Comparison of ENCODE assay signal across 23 cellular contexts in the genomic region with DNA sequence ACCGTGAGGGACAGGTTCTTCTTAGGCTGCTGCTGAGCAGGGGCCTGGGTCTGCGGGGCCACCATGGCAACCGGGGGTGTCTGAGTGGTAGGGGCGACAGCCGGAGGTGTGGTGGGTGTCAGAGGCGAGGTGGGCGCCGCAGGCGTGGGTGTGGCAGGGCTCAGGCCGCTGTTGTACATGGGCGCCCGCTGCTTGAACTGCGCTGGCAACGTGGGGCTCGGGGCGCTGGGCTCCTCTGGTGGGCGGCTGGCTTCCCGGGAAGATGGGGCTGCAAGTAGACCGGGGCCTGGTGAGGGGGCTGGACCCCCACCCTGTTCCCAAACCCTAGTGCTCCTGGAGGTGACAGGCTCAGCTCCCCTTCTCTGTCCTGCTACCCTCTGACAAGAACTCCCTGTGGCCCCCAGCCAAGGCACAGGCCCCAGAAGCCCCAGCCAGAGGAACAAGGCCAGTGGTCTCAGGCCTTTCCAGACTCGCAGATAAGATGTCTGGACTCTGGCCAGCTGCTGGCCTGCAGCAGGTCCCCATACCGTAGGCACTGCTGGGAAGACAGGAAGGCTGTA. TPM values are rescaled to one million over a fixed set of nuclear protein-coding genes. Genes with fewer than 3 reads are reported as not detected.
DNase-seq lines count a peak whose midpoint lies in the region; ATAC-seq, FAIRE-seq and TF ChIP-seq lines count a peak whose summit lies in the region.
"Had no signal": no experiment of that assay in that cellular context is flagged by ENCODE, and none has a peak within 500 bp of the region (broad histone marks: within the 10 kb centered on the region; RNA-seq: fewer than 3 reads in every experiment).

No MANE protein-coding gene starts in this region.

- no peak for DNase-seq in stimulated activated naive CD8-positive, alpha-beta T cell treated with anti-CD3 and anti-CD28 coated beads, Interleukin-15, amount 100 ng/mL, for 72 hours
- no peak for DNase-seq in stimulated activated naive CD8-positive, alpha-beta T cell treated with anti-CD3 and anti-CD28 coated beads, Interleukin-15, Interleukin-2, amounts not matched to agents 100 U/mL and 50 U/mL, for 24 hours
- DNase-seq in endothelial cell of umbilical vein (ENCODE audit: low read depth, low spot score) (no peak), mesenteric fat pad (ENCODE audit: low spot score) (peak; percentile 85), NCI-H1694 (lab: John Stamatoyannopoulos, UW) (no peak), glomerular visceral epithelial cell (ENCODE audit: extremely low spot score) (no peak), NCI-H748 treated with DMSO at 0.1 percent for 48 hours (lab: John Stamatoyannopoulos, UW) (no peak), hippocampal formation (lab: John Stamatoyannopoulos, UW) (no peak)
- DNase-seq: activated CD4-positive, alpha-beta T cell treated with anti-CD3 and anti-CD28 coated beads for 1 hour; activated naive CD4-positive, alpha-beta T cell treated with Interleukin-2 at 50 U/mL for 16 hours; aorta; endodermal cell; IMR-90; mesendoderm; NCI-H2227 treated with DMSO at 0.1 percent for 48 hours; NK-92 treated with Interleukin-12 subunit alpha and Interleukin-12 subunit beta, amount 100 ng/mL, for 24 hours; stimulated activated CD4-positive, alpha-beta T cell treated with anti-CD3 and anti-CD28 coated beads, Interleukin-4, amount 100 ng/mL, for 24 hours had no signal

- no peak overlapping the region for H3K27ac ChIP-seq in endothelial cell of umbilical vein (ENCODE audit: insufficient read depth, low read depth, low read length)
- H3K27ac ChIP-seq: hepatocyte, HL-60 had no signal

- no peaks in the 10 kb centered on the region for H3K4me1 Mint-ChIP-seq in stimulated activated naive CD8-positive, alpha-beta T cell treated with anti-CD3 and anti-CD28 coated beads, Interleukin-15, amount 100 ng/mL, for 72 hours
- H3K4me1 Mint-ChIP-seq: endodermal cell had no signal

- no TSS peak for BruUV-seq in endothelial cell of umbilical vein (replicated peaks; lab: Mats Ljungman, UMichigan)

- H4K20me1 ChIP-seq in endothelial cell of umbilical vein (replicated peaks; ENCODE audit: control insufficient read depth, extremely low read depth, insufficient read depth, low read length): no peaks in the 10 kb centered on the region

- peak overlapping the region in 1 of 2 donors; percentile 50 for H3K27ac Mint-ChIP-seq in stimulated activated naive CD8-positive, alpha-beta T cell treated with anti-CD3 and anti-CD28 coated beads, Interleukin-15, amount 100 ng/mL, for 72 hours
- H3K27ac Mint-ChIP-seq: nephron had no signal

- no peaks in the 10 kb centered on the region for H3K9me3 Mint-ChIP-seq in stimulated activated naive CD8-positive, alpha-beta T cell treated with anti-CD3 and anti-CD28 coated beads, Interleukin-15, amount 100 ng/mL, for 72 hours
- H3K9me3 Mint-ChIP-seq: endodermal cell, nephron had no signal

- H3K4me3 ChIP-seq in endothelial cell of umbilical vein (replicated peaks in 1 of 3; ENCODE audit: insufficient read depth in 1 of 3, low read depth in 1 of 3, low read length in 3 of 3): no peak overlapping the region
- H3K4me3 ChIP-seq: hepatocyte, smooth muscle cell had no signal

- no peaks in the 10 kb centered on the region for H3K27me3 Mint-ChIP-seq in stimulated activated naive CD8-positive, alpha-beta T cell treated with anti-CD3 and anti-CD28 coated beads, Interleukin-15, amount 100 ng/mL, for 72 hours

- no peak for TF ChIP-seq CTCF in endothelial cell of umbilical vein (IDR thresholded peaks at IDR 0.05; ENCODE audit: extremely low read depth in 1 of 2, insufficient read depth in 1 of 2, low read depth in 1 of 2, low read length in 2 of 2)

- no peak for TF ChIP-seq POLR2A in endothelial cell of umbilical vein (IDR thresholded peaks at IDR 0.05; ENCODE audit: low read depth, low read length)

- no peak for FAIRE-seq in endothelial cell of umbilical vein (lab: Jason Lieb, UNC)
- FAIRE-seq: keratinocyte, RCC 7860 had no signal

- H3K9ac ChIP-seq in endothelial cell of umbilical vein (replicated peaks; ENCODE audit: extremely low read depth, insufficient read depth, low read length): no peak overlapping the region

- CTCF ChIA-PET in endothelial cell of umbilical vein (lab: Charles Lee): no interaction called here

- no peaks in the 10 kb centered on the region for H3K4me1 ChIP-seq in endothelial cell of umbilical vein (ENCODE audit: control insufficient read depth, extremely low read depth, insufficient read depth, low read length)

- H3K36me3 ChIP-seq in endothelial cell of umbilical vein (ENCODE audit: control insufficient read depth in 2 of 2, extremely low read depth in 1 of 2, insufficient read depth in 2 of 2, low read length in 2 of 2): peaks cover 16 to 54% of the 10 kb centered on the region in 2 experiments

- no peaks in the 10 kb centered on the region for H3K27me3 ChIP-seq in endothelial cell of umbilical vein (ENCODE audit: control insufficient read depth in 2 of 2, insufficient read depth in 2 of 2, low read length in 2 of 2)
- H3K27me3 ChIP-seq: hepatocyte had no signal

- intact Hi-C loops in endothelial cell of umbilical vein (cut with micrococcal nuclease): no loop called here

- H3K9me1 ChIP-seq in endothelial cell of umbilical vein (replicated peaks; ENCODE audit: control insufficient read depth, extremely low read depth, insufficient read depth, low read length): no peaks in the 10 kb centered on the region

- no peak overlapping the region for H3K4me2 ChIP-seq in endothelial cell of umbilical vein (ENCODE audit: insufficient read depth, low read length)
- H3K4me2 ChIP-seq: hepatocyte, smooth muscle cell had no signal

- H2AFZ ChIP-seq in endothelial cell of umbilical vein (ENCODE audit: low read depth, low read length): no peak overlapping the region
- H2AFZ ChIP-seq: hepatocyte had no signal

- H3K9me3 ChIP-seq in endothelial cell of umbilical vein (replicated peaks; ENCODE audit: control insufficient read depth, insufficient read depth, low read length): no peaks in the 10 kb centered on the region

- no peak overlapping the region for H3K4me3 Mint-ChIP-seq in stimulated activated naive CD8-positive, alpha-beta T cell treated with anti-CD3 and anti-CD28 coated beads, Interleukin-15, amount 100 ng/mL, for 72 hours
- H3K4me3 Mint-ChIP-seq: endodermal cell, nephron had no signal

- peak; percentile 5 for ATAC-seq in stimulated activated naive CD8-positive, alpha-beta T cell treated with anti-CD3 and anti-CD28 coated beads, Interleukin-15, amount 100 ng/mL, for 72 hours
- no peak for ATAC-seq in stimulated activated naive CD8-positive, alpha-beta T cell treated with anti-CD3 and anti-CD28 coated beads, Interleukin-15, Interleukin-2, amounts not matched to agents 100 U/mL and 50 U/mL, for 24 hours

- dilution Hi-C loops in endothelial cell of umbilical vein (cut with MboI; ENCODE audit: extremely low pct_ligation_motif_present, low sequenced_read_pairs): no loop called here

- no peaks in the 10 kb centered on the region for H3K79me2 ChIP-seq in endothelial cell of umbilical vein (ENCODE audit: control insufficient read depth, insufficient read depth, low read length)
- H3K79me2 ChIP-seq: hepatocyte had no signal

- POLR2A ChIA-PET in endothelial cell of umbilical vein (lab: Charles Lee): no interaction called here

TF ChIP-seq in endothelial cell of umbilical vein, 7 proteins besides CTCF, POLR2A, EP300 and RAD21:
- TF ChIP-seq POLR2AphosphoS5 (IDR thresholded peaks at IDR 0.05; ENCODE audit: insufficient read depth, low read depth, low read length) (peak; percentile 12), GATA2 (IDR thresholded peaks at IDR 0.05; ENCODE audit: insufficient read depth, insufficient read length, low read depth, low read length) (no peak)

RNA-seq across cellular contexts. Expression of gene NELFA, which starts 24.8 kb away (rescaled TPM):
- 27.3 and 30.3 TPM in 2 replicates for total RNA-seq in endothelial cell of umbilical vein
- polyA plus RNA-seq in endothelial cell of umbilical vein: 22.8 and 23.5 TPM in 2 replicates
- 13.5 and 17.8 TPM in 2 replicates for polyA plus RNA-seq in endothelial cell of umbilical vein (2011; cell fraction: cytosol; rRNA removed)
- polyA plus RNA-seq in endothelial cell of umbilical vein (2011; cell fraction: nucleus; rRNA removed): 27.8 and 28.5 TPM in 2 replicates
- 14.1 and 17.7 TPM in 2 replicates for polyA plus RNA-seq in endothelial cell of umbilical vein (2012)
- polyA minus RNA-seq in endothelial cell of umbilical vein: 9.7 and 11.4 TPM in 2 replicates
- 11.0 TPM for polyA minus RNA-seq in endothelial cell of umbilical vein (2011; cell fraction: cytosol; rRNA and poly(A)+ RNA removed)
- polyA minus RNA-seq in endothelial cell of umbilical vein (2011; cell fraction: nucleus; rRNA and poly(A)+ RNA removed): 7.0 and 23.4 TPM in 2 replicates
- total RNA-seq in mesenteric fat pad: 15.5 TPM
